10 cellular contexts compared by ENCODE assay signal in genomic region chr1:109794319-109795132, GRCh38. TPM values are rescaled to one million over a fixed set of nuclear protein-coding genes. Genes with fewer than 3 reads are reported as not detected.
DNase-seq lines count a peak whose midpoint lies in the region; ATAC-seq and TF ChIP-seq lines count a peak whose summit lies in the region.
"Had no signal": no experiment of that assay in that cellular context is flagged by ENCODE, and none has a peak within 500 bp of the region (broad histone marks: within the 10 kb centered on the region; RNA-seq: fewer than 3 reads in every experiment).

No MANE protein-coding gene starts in this region.

- peaks cover 12% of the 10 kb centered on the region for H3F3A ChIP-seq in smooth muscle cell (ENCODE audit: low read depth)

- H3K9ac ChIP-seq in SK-N-MC (ENCODE audit: insufficient read length) = no peak overlapping the region
- no peak overlapping the region for H3K9ac ChIP-seq in smooth muscle cell (ENCODE audit: low read depth)

- TF ChIP-seq CTCF in gastroesophageal sphincter (IDR thresholded peaks at IDR 0.05) (no peak), smooth muscle cell (IDR thresholded peaks at IDR 0.05; ENCODE audit: borderline replicate concordance, insufficient read depth, poor library complexity, severe bottlenecking) (no peak), prostate gland (IDR thresholded peaks at IDR 0.05) (no peak)

- peak in 2 of 3 experiments; percentile 64 to 89 for DNase-seq in NCI-H1417 (lab: John Stamatoyannopoulos, UW)
- DNase-seq in NCI-H1417 treated with DMSO at 0.1 percent for 48 hours (lab: John Stamatoyannopoulos, UW) = no peak
- no peak for DNase-seq in SK-N-MC (ENCODE audit: low read depth, low spot score)
- no peak for DNase-seq in smooth muscle cell (lab: John Stamatoyannopoulos, UW; ENCODE audit: unreplicated experiment)
- DNase-seq in prostate gland (ENCODE audit: low spot score) = no peak
- DNase-seq: retina had no signal

- H3K4me1 ChIP-seq in gastroesophageal sphincter (peaks cover 0 to 72% (median 54%) of the 10 kb centered on the region in 3 donors), smooth muscle cell (ENCODE audit: low read depth) (peaks cover 26% of the 10 kb centered on the region), prostate gland (replicated peaks) (no peaks in the 10 kb centered on the region)

- no peak for ATAC-seq in gastroesophageal sphincter
- ATAC-seq in GM18867 (IDR thresholded peaks at IDR 0.05; ENCODE audit: unreplicated experiment) = no peak
- no peak for ATAC-seq in HG03378 (IDR thresholded peaks at IDR 0.05; ENCODE audit: unreplicated experiment)

- H3K4me3 ChIP-seq in SK-N-MC = no peak overlapping the region
- no peak overlapping the region for H3K4me3 ChIP-seq in gastroesophageal sphincter
- H3K4me3 ChIP-seq in smooth muscle cell = no peak overlapping the region
- no peak overlapping the region for H3K4me3 ChIP-seq in prostate gland

- no peak overlapping the region for H2AFZ ChIP-seq in smooth muscle cell (ENCODE audit: low read depth)

- peak overlapping the region; percentile 85 for H3K27ac ChIP-seq in SK-N-MC
- peak overlapping the region in 3 of 4 donors; percentile 61 to 66 (median 64) for H3K27ac ChIP-seq in gastroesophageal sphincter
- H3K27ac ChIP-seq in smooth muscle cell (ENCODE audit: low read depth) = peak overlapping the region; percentile 84
- no peak overlapping the region for H3K27ac ChIP-seq in prostate gland

- peak overlapping the region; percentile 8 for H3K4me2 ChIP-seq in smooth muscle cell

- 62 to 79% methylated on average over 8 to 10 of the region's 19 CpGs for whole genome bisulfite sequencing in gastroesophageal sphincter (ENCODE audit: low coverage in 1 of 2), 2 donors
- 72% methylated on average over 19 of the region's 19 CpGs for WGBS in smooth muscle cell (ENCODE audit: low lambda C conversion rate)
- 93% methylated on average over 19 of the region's 19 CpGs for WGBS in prostate gland

- H3K9me3 ChIP-seq in SK-N-MC (ENCODE audit: low read depth, low read length) = no peaks in the 10 kb centered on the region
- H3K9me3 ChIP-seq in gastroesophageal sphincter = no peaks in the 10 kb centered on the region
- H3K9me3 ChIP-seq in smooth muscle cell (replicated peaks; ENCODE audit: low read depth) = no peaks in the 10 kb centered on the region
- H3K9me3 ChIP-seq in prostate gland = no peaks in the 10 kb centered on the region

- TF ChIP-seq POLR2A in gastroesophageal sphincter (IDR thresholded peaks at IDR 0.05) (no peak), prostate gland (IDR thresholded peaks at IDR 0.05) (no peak)

- H3K36me3 ChIP-seq in SK-N-MC (ENCODE audit: insufficient read depth, low read length) (no peaks in the 10 kb centered on the region), gastroesophageal sphincter (no peaks in the 10 kb centered on the region), smooth muscle cell (ENCODE audit: low read depth) (no peaks in the 10 kb centered on the region), prostate gland (no peaks in the 10 kb centered on the region)

- H3K27me3 ChIP-seq in gastroesophageal sphincter (no peaks in the 10 kb centered on the region), smooth muscle cell (ENCODE audit: low read depth) (no peaks in the 10 kb centered on the region), prostate gland (replicated peaks; ENCODE audit: insufficient read depth) (no peaks in the 10 kb centered on the region)

- no peaks in the 10 kb centered on the region for H3K79me2 ChIP-seq in smooth muscle cell (ENCODE audit: low read depth)

- intact Hi-C loops in prostate gland (cut with DNase I) = loop anchor here (5.0 kb wide), 2 partner anchors 118 to 188 kb away; partner anchors contain the start of genes AHCYL1 and CSF1

- TF ChIP-seq EP300 in gastroesophageal sphincter (IDR thresholded peaks at IDR 0.05) = no peak

- H4K20me1 ChIP-seq in smooth muscle cell (ENCODE audit: low read depth) = no peaks in the 10 kb centered on the region

RNA-seq across cellular contexts. Expression of gene EPS8L3, which starts 30.8 kb away (rescaled TPM):
- total RNA-seq in gastroesophageal sphincter (under 1 TPM in 1 of 4 donors, not detected in 3; 0.12 TPM), smooth muscle cell (not detected in 2 replicates), prostate gland (under 1 TPM in 1 of 2 donors, not detected in 1; 0.34 TPM)
- not detected in 2 replicates for polyA plus RNA-seq in smooth muscle cell
- total RNA-seq: A172 had no signal

RNA-seq across cellular contexts. Expression of gene GSTM3, which starts 53.7 kb away (rescaled TPM):
- 10 to 100 TPM; 70.1 to 90.9 (median 80.1) TPM for total RNA-seq in gastroesophageal sphincter
- total RNA-seq in smooth muscle cell = 117 and 153 TPM in 2 replicates
- polyA plus RNA-seq in smooth muscle cell = 211 and 218 TPM in 2 replicates
- 100 to 1,000 TPM; 103 to 383 TPM for total RNA-seq in prostate gland

Comparison
In these comparisons a context has a peak if more than half of its experiments do, and no peak if none do; other contexts are left out.
1. DNase-seq: peak in NCI-H1417 (2 of 3); none in NCI-H1417 treated with DMSO at 0.1 percent for 48 hours (single experiment), SK-N-MC (single experiment), smooth muscle cell (single experiment) and prostate gland (single experiment).
2. H3K27ac ChIP-seq: peak in SK-N-MC (single experiment), gastroesophageal sphincter (3 of 4) and smooth muscle cell (single experiment); none in prostate gland (0 of 2).